22 cellular contexts compared by ENCODE assay signal in genomic region chr15:45594322-45594721, GRCh38.
"Had no signal": no experiment of that assay in that cellular context is flagged by ENCODE, and none has a peak within 500 bp of the region (broad histone marks: within the 10 kb centered on the region; RNA-seq: fewer than 3 reads in every experiment).

No MANE protein-coding gene starts in this region.

- H3K4me3 ChIP-seq: ovary, psoas muscle, thoracic aorta, upper lobe of left lung had no signal

- H3K4me3 Mint-ChIP-seq: activated CD4-positive, alpha-beta T cell treated with anti-CD3 and anti-CD28 coated beads, Interleukin-2, amount 10 ng/mL, durations not matched to agents 7 days and 5 days; activated CD8-positive, alpha-beta T cell treated with anti-CD3 and anti-CD28 coated beads, Interleukin-2, amount 10 ng/mL, durations not matched to agents 7 days and 5 days; activated naive CD8-positive, alpha-beta T cell treated with anti-CD3 and anti-CD28 coated beads, Interleukin-2, amount 10 ng/mL, durations not matched to agents 7 days and 5 days; activated T-cell treated with anti-CD3 and anti-CD28 coated beads, Interleukin-2, amount 50 U/mL, for 24 hours; endodermal cell; natural killer cell had no signal

- H3K36me3 ChIP-seq: ovary had no signal

- ATAC-seq: activated CD8-positive, alpha-beta T cell treated with anti-CD3 and anti-CD28 coated beads, Interleukin-2, amount 10 ng/mL, durations not matched to agents 7 days and 5 days; natural killer cell; psoas muscle; right cardiac atrium had no signal

- H3K27ac ChIP-seq: dorsolateral prefrontal cortex, ovary, psoas muscle, thoracic aorta, upper lobe of left lung had no signal

- H3K27ac Mint-ChIP-seq: activated CD4-positive, alpha-beta T cell treated with anti-CD3 and anti-CD28 coated beads, Interleukin-2, amount 10 ng/mL, durations not matched to agents 7 days and 5 days; activated CD8-positive, alpha-beta T cell treated with anti-CD3 and anti-CD28 coated beads, Interleukin-2, amount 10 ng/mL, durations not matched to agents 7 days and 5 days; activated naive CD8-positive, alpha-beta T cell treated with anti-CD3 and anti-CD28 coated beads, Interleukin-2, amount 10 ng/mL, durations not matched to agents 7 days and 5 days; activated T-cell treated with anti-CD3 and anti-CD28 coated beads, Interleukin-2, amount 50 U/mL, for 24 hours; activated T-helper 2 cell treated with anti-CD3 and anti-CD28 coated beads, Interferon-gamma antibody, Interleukin-2, Interleukin-4, amounts not matched to agents 10 μg/mL and 5 μg/mL and 100 μg/mL, durations not matched to agents 14 hours and 24 hours and 36 hours; endodermal cell had no signal

- DNase-seq: activated CD4-positive, alpha-beta T cell treated with anti-CD3 and anti-CD28 coated beads, Interleukin-2, amount 10 ng/mL, durations not matched to agents 7 days and 5 days; activated naive CD4-positive, alpha-beta T cell treated with Interleukin-2 at 50 U/mL for 16 hours; activated naive CD8-positive, alpha-beta T cell treated with anti-CD3 and anti-CD28 coated beads, Interleukin-2, amount 10 ng/mL, durations not matched to agents 7 days and 5 days; activated T-cell treated with anti-CD3 and anti-CD28 coated beads, Interleukin-2, amount 50 U/mL, for 24 hours; anterior cingulate cortex; dorsolateral prefrontal cortex; endodermal cell; foreskin melanocyte; glutamatergic neuron; hypothalamus; natural killer cell; ovary; psoas muscle; right cardiac atrium; stimulated activated CD4-positive, alpha-beta T cell treated with anti-CD3 and anti-CD28 coated beads, Interleukin-15, amount 100 ng/mL, for 24 hours; stimulated activated CD4-positive, alpha-beta T cell treated with anti-CD3 and anti-CD28 coated beads, Interleukin-2, amount 100 ng/mL, for 48 hours; T-helper 1 cell; T-helper 9 cell; upper lobe of left lung had no signal

- H3K27me3 ChIP-seq: dorsolateral prefrontal cortex, ovary, upper lobe of left lung had no signal

- H3K27me3 Mint-ChIP-seq: activated CD4-positive, alpha-beta T cell treated with anti-CD3 and anti-CD28 coated beads, Interleukin-2, amount 10 ng/mL, durations not matched to agents 7 days and 5 days; activated naive CD8-positive, alpha-beta T cell treated with anti-CD3 and anti-CD28 coated beads, Interleukin-2, amount 10 ng/mL, durations not matched to agents 7 days and 5 days; activated T-cell treated with anti-CD3 and anti-CD28 coated beads, Interleukin-2, amount 50 U/mL, for 24 hours had no signal

- H3K9me3 Mint-ChIP-seq: activated T-cell treated with anti-CD3 and anti-CD28 coated beads, Interleukin-2, amount 50 U/mL, for 24 hours; natural killer cell had no signal

- H3K9me3 ChIP-seq: ovary, psoas muscle, thoracic aorta, upper lobe of left lung had no signal

- H3K36me3 Mint-ChIP-seq: natural killer cell had no signal
